Comparison of ENCODE assay signal across 8 cellular contexts in genomic region chr2:96305979-96306308, GRCh38. TPM values are rescaled to one million over a fixed set of nuclear protein-coding genes. Genes with fewer than 3 reads are reported as not detected.
DNase-seq lines count a peak whose midpoint lies in the region; ATAC-seq and TF ChIP-seq lines count a peak whose summit lies in the region.

No MANE protein-coding gene starts in this region.

- peak overlapping the region; percentile 99 for H3K27ac Mint-ChIP-seq in progenitor cell of endocrine pancreas

- H3K27me3 Mint-ChIP-seq in progenitor cell of endocrine pancreas, result peaks cover 3% of the 10 kb centered on the region

- TF ChIP-seq EP300 in esophagus muscularis mucosa (IDR thresholded peaks at IDR 0.05), result no peak

- H3K36me3 Mint-ChIP-seq in progenitor cell of endocrine pancreas (ENCODE audit: insufficient read depth), result peaks cover 20% of the 10 kb centered on the region

- no peaks in the 10 kb centered on the region for H3K9me3 Mint-ChIP-seq in progenitor cell of endocrine pancreas (ENCODE audit: low read depth)

- DNase-seq in GM12865 (ENCODE audit: low read depth) (peak; percentile 23), SK-MEL-5 (ENCODE audit: low read depth, low spot score) (peak; percentile 26), esophagus muscularis mucosa (ENCODE audit: extremely low spot score) (no peak), progenitor cell of endocrine pancreas (ENCODE audit: low spot score, unreplicated experiment) (no peak), NCI-H526 treated with DMSO at 0.1 percent for 48 hours (lab: John Stamatoyannopoulos, UW) (no peak), DMS114 treated with DMSO at 0.1 percent for 48 hours (lab: John Stamatoyannopoulos, UW; ENCODE audit: unreplicated experiment) (no peak)

- peak overlapping the region; percentile 88 for H3K4me3 ChIP-seq in GM12865 (ENCODE audit: low read depth, low read length)
- peak overlapping the region; percentile 75 to 94 (median 84) for H3K4me3 ChIP-seq in esophagus muscularis mucosa

- in situ Hi-C loops in SK-MEL-5 (cut with HindIII; ENCODE audit: low pct_unique_long_range_greater_than_20kb, low sequenced_read_pairs), result no loop called here

- no peaks in the 10 kb centered on the region for H3K27me3 ChIP-seq in esophagus muscularis mucosa

- intact Hi-C loops in esophagus muscularis mucosa (cut with DNase I), result loop anchor here (5.0 kb wide), 1 partner anchor 39 kb away; the partner anchor contains the start of genes CIAO1 and TMEM127

- TF ChIP-seq CTCF in GM12865 (IDR thresholded peaks at IDR 0.05; ENCODE audit: insufficient read depth, low read depth, low read length, missing control alignments) (no peak), esophagus muscularis mucosa (IDR thresholded peaks at IDR 0.05) (no peak), progenitor cell of endocrine pancreas (IDR thresholded peaks at IDR 0.05; ENCODE audit: unreplicated experiment) (no peak)

- WGBS in esophagus muscularis mucosa, result 28% methylated on average over 7 of the region's 9 CpGs

- peak overlapping the region; percentile 79 to 86 (median 82) for H3K27ac ChIP-seq in esophagus muscularis mucosa (replicated peaks in 1 of 4)

- peaks cover 21 to 41% (median 33%) of the 10 kb centered on the region in 4 donors for H3K4me1 ChIP-seq in esophagus muscularis mucosa

- no peak for TF ChIP-seq POLR2A in esophagus muscularis mucosa (IDR thresholded peaks at IDR 0.05; ENCODE audit: low read depth)

- no peaks in the 10 kb centered on the region for H3K9me3 ChIP-seq in esophagus muscularis mucosa

- ATAC-seq in HG03039 (IDR thresholded peaks at IDR 0.05; ENCODE audit: unreplicated experiment), result no peak
- no peak for ATAC-seq in HG02610 (IDR thresholded peaks at IDR 0.05; ENCODE audit: unreplicated experiment)

- H3K4me3 Mint-ChIP-seq in progenitor cell of endocrine pancreas (ENCODE audit: low read depth), result peak overlapping the region; percentile 100

- peaks cover 25 to 34% (median 27%) of the 10 kb centered on the region in 4 donors for H3K36me3 ChIP-seq in esophagus muscularis mucosa

- H3K4me1 Mint-ChIP-seq in progenitor cell of endocrine pancreas (ENCODE audit: low read depth), result peaks cover 21% of the 10 kb centered on the region

RNA-seq across cellular contexts. Expression of gene SNRNP200, which starts 0.6 kb away (rescaled TPM):
- 28.0 and 32.8 TPM in 2 replicates for total RNA-seq in SK-MEL-5 (2014; rRNA removed; shearing (Covaris generic))
- 116 and 159 TPM in 2 replicates for polyA plus RNA-seq in SK-MEL-5 (2015; cell fraction: cytosol; rRNA removed)
- 196 and 221 TPM in 2 replicates for polyA plus RNA-seq in SK-MEL-5 (2015; cell fraction: nucleus; rRNA removed)
- total RNA-seq in esophagus muscularis mucosa, result 100 to 1,000 TPM in 2 of 4 donors, 10 to 100 TPM in 2; 73.7 to 106 (median 90.8) TPM
- total RNA-seq in progenitor cell of endocrine pancreas, result 223 and 235 TPM in 2 replicates

RNA-seq across cellular contexts. Expression of gene ITPRIPL1, which starts 19.2 kb away (rescaled TPM):
- 6.7 and 6.9 TPM in 2 replicates for total RNA-seq in SK-MEL-5 (2014; rRNA removed; shearing (Covaris generic))
- 6.2 and 8.6 TPM in 2 replicates for polyA plus RNA-seq in SK-MEL-5 (2015; cell fraction: cytosol; rRNA removed)
- polyA plus RNA-seq in SK-MEL-5 (2015; cell fraction: nucleus; rRNA removed), result 5.1 and 5.6 TPM in 2 replicates
- 1 to 10 TPM in 2 of 4 donors, under 1 TPM in 2; 0.42 to 1.4 (median 0.93) TPM for total RNA-seq in esophagus muscularis mucosa
- 6.1 and 6.9 TPM in 2 replicates for total RNA-seq in progenitor cell of endocrine pancreas

RNA-seq across cellular contexts. Expression of gene NCAPH, which starts 29.6 kb away (rescaled TPM):
- total RNA-seq in SK-MEL-5 (2014; rRNA removed; shearing (Covaris generic)), result 17.5 and 20.6 TPM in 2 replicates
- 33.3 and 34.0 TPM in 2 replicates for polyA plus RNA-seq in SK-MEL-5 (2015; cell fraction: cytosol; rRNA removed)
- polyA plus RNA-seq in SK-MEL-5 (2015; cell fraction: nucleus; rRNA removed), result 15.1 and 20.4 TPM in 2 replicates
- total RNA-seq in esophagus muscularis mucosa (1 to 10 TPM in 2 of 4 donors, under 1 TPM in 2; 0.45 to 1.4 (median 0.87) TPM), progenitor cell of endocrine pancreas (20.9 and 21.2 TPM in 2 replicates)

RNA-seq across cellular contexts. Expression of gene CIAO1, which starts 39.9 kb away (rescaled TPM):
- total RNA-seq in SK-MEL-5 (2014; rRNA removed; shearing (Covaris generic)), result 88.3 and 102 TPM in 2 replicates
- 124 and 125 TPM in 2 replicates for polyA plus RNA-seq in SK-MEL-5 (2015; cell fraction: cytosol; rRNA removed)
- 189 and 201 TPM in 2 replicates for polyA plus RNA-seq in SK-MEL-5 (2015; cell fraction: nucleus; rRNA removed)
- total RNA-seq in esophagus muscularis mucosa, result 100 to 1,000 TPM in 1 of 4 donors, 10 to 100 TPM in 3; 76.4 to 101 (median 92.5) TPM
- total RNA-seq in progenitor cell of endocrine pancreas, result 77.1 and 79.2 TPM in 2 replicates

RNA-seq across cellular contexts. Expression of gene TMEM127, which starts 40.1 kb away (rescaled TPM):
- 22.2 and 23.0 TPM in 2 replicates for total RNA-seq in SK-MEL-5 (2014; rRNA removed; shearing (Covaris generic))
- polyA plus RNA-seq in SK-MEL-5 (2015; cell fraction: cytosol; rRNA removed), result 55.2 and 65.3 TPM in 2 replicates
- polyA plus RNA-seq in SK-MEL-5 (2015; cell fraction: nucleus; rRNA removed), result 16.4 and 18.9 TPM in 2 replicates
- 10 to 100 TPM; 42.8 to 72.0 (median 55.3) TPM for total RNA-seq in esophagus muscularis mucosa
- total RNA-seq in progenitor cell of endocrine pancreas, result 34.5 and 37.2 TPM in 2 replicates

Comparison
In these comparisons a context has a peak if more than half of its experiments do, and no peak if none do; other contexts are left out.
1. DNase-seq: peak in GM12865 (single experiment) and SK-MEL-5 (single experiment); none in esophagus muscularis mucosa (single experiment), progenitor cell of endocrine pancreas (single experiment), NCI-H526 treated with DMSO at 0.1 percent for 48 hours (single experiment) and DMS114 treated with DMSO at 0.1 percent for 48 hours (single experiment).